Comparison of ENCODE assay signal across 18 cellular contexts in genomic region chr5:164580155-164580554, GRCh38.
DNase-seq lines count a peak whose midpoint lies in the region; ATAC-seq and TF ChIP-seq lines count a peak whose summit lies in the region.
"Had no signal": no experiment of that assay in that cellular context is flagged by ENCODE, and none has a peak within 500 bp of the region (broad histone marks: within the 10 kb centered on the region; RNA-seq: fewer than 3 reads in every experiment).

No MANE protein-coding gene starts in this region.

- peak in 1 of 2 experiments; percentile 95; a peak in 2 of 4 replicates for TF ChIP-seq EP300 in SK-N-SH (IDR thresholded peaks at IDR 0.05; ENCODE audit: borderline replicate concordance in 1 of 2, low read depth in 1 of 2, low read length in 1 of 2)

- H3K36me3 ChIP-seq in SK-N-SH (replicated peaks in 1 of 2; ENCODE audit: control insufficient read depth in 1 of 2, insufficient read depth in 2 of 2, low read length in 1 of 2), result no peaks in the 10 kb centered on the region
- H3K36me3 ChIP-seq: BLaER1 treated with 17β-estradiol and CSF1 and Interleukin-3, amounts not matched to agents 10 nM and 100 nM had no signal

- H3K4me1 ChIP-seq in SK-N-SH (ENCODE audit: control insufficient read depth in 1 of 2, insufficient read depth in 2 of 2, low read depth in 1 of 2, low read length in 1 of 2), result peaks cover 0 to 21% of the 10 kb centered on the region in 2 experiments; a peak in 2 of 4 replicates
- H3K4me1 ChIP-seq: A549; BLaER1 treated with 17β-estradiol and CSF1 and Interleukin-3, amounts not matched to agents 10 nM and 100 nM had no signal

- no peak overlapping the region for H3K4me3 Mint-ChIP-seq in activated CD8-positive, alpha-beta memory T cell treated with anti-CD3 and anti-CD28 coated beads, Interleukin-2, amount 10 ng/mL, durations not matched to agents 7 days and 5 days
- H3K4me3 Mint-ChIP-seq: B cell; CD14-positive monocyte; CD4-positive, alpha-beta memory T cell; CD4-positive, CD25-positive, alpha-beta regulatory T cell; CD8-positive, alpha-beta memory T cell had no signal

- TF ChIP-seq CTCF in C4-2B (conservative IDR thresholded peaks at IDR 0.05) (no peak), LNCaP clone FGC (IDR thresholded peaks at IDR 0.05; ENCODE audit: control insufficient read depth, extremely low read depth, insufficient read depth) (no peak), SK-N-SH (IDR thresholded peaks at IDR 0.05) (no peak), VCaP (conservative IDR thresholded peaks at IDR 0.05) (no peak)

- H3K27me3 ChIP-seq in SK-N-SH (ENCODE audit: insufficient read depth), result no peaks in the 10 kb centered on the region
- H3K27me3 ChIP-seq: BLaER1 treated with 17β-estradiol and CSF1 and Interleukin-3, amounts not matched to agents 10 nM and 100 nM had no signal

- H3K27ac ChIP-seq in C4-2B (peak overlapping the region; percentile 50; the same call in 1 of the 2 replicates), SK-N-SH (ENCODE audit: low read depth in 2 of 2, low read length in 1 of 2) (peak overlapping the region in 1 of 2 experiments; percentile 100; a peak in 2 of 4 replicates), VCaP (peak overlapping the region; percentile 91)
- H3K27ac ChIP-seq: A549; BLaER1 treated with 17β-estradiol and CSF1 and Interleukin-3, amounts not matched to agents 10 nM and 100 nM had no signal

- no peaks in the 10 kb centered on the region for H3K9me2 ChIP-seq in SK-N-SH

- peak; percentile 8 for DNase-seq in LNCaP clone FGC (ENCODE audit: low read depth)
- no peak for DNase-seq in SK-N-SH
- DNase-seq in NCI-H1105 treated with DMSO at 0.1 percent for 48 hours (lab: John Stamatoyannopoulos, UW), result no peak
- DNase-seq in activated CD8-positive, alpha-beta memory T cell treated with anti-CD3 and anti-CD28 coated beads, Interleukin-2, amount 10 ng/mL, durations not matched to agents 7 days and 5 days, result no peak
- DNase-seq: CD4-positive, alpha-beta memory T cell; CD4-positive, CD25-positive, alpha-beta regulatory T cell; CD8-positive, alpha-beta memory T cell; COR-L47; DMS79 treated with DMSO at 0.1 percent for 48 hours; GF-D8 had no signal

- no peaks in the 10 kb centered on the region for H3F3A ChIP-seq in SK-N-SH (replicated peaks; ENCODE audit: insufficient read depth)

- H3K9me3 ChIP-seq in SK-N-SH, result no peaks in the 10 kb centered on the region
- H3K9me3 ChIP-seq: A549; BLaER1 treated with 17β-estradiol and CSF1 and Interleukin-3, amounts not matched to agents 10 nM and 100 nM had no signal

- H3K9ac ChIP-seq in SK-N-SH, result no peak overlapping the region
- H3K9ac ChIP-seq: BLaER1 treated with 17β-estradiol and CSF1 and Interleukin-3, amounts not matched to agents 10 nM and 100 nM had no signal

- no peaks in the 10 kb centered on the region for H3K4me1 Mint-ChIP-seq in activated CD8-positive, alpha-beta memory T cell treated with anti-CD3 and anti-CD28 coated beads, Interleukin-2, amount 10 ng/mL, durations not matched to agents 7 days and 5 days
- H3K4me1 Mint-ChIP-seq: B cell; CD14-positive monocyte; CD4-positive, alpha-beta memory T cell; CD4-positive, CD25-positive, alpha-beta regulatory T cell; CD8-positive, alpha-beta memory T cell had no signal

- H3K36me3 Mint-ChIP-seq in activated CD8-positive, alpha-beta memory T cell treated with anti-CD3 and anti-CD28 coated beads, Interleukin-2, amount 10 ng/mL, durations not matched to agents 7 days and 5 days, result no peaks in the 10 kb centered on the region
- H3K36me3 Mint-ChIP-seq: CD14-positive monocyte; CD4-positive, alpha-beta memory T cell; CD4-positive, CD25-positive, alpha-beta regulatory T cell; CD8-positive, alpha-beta memory T cell had no signal

- WGBS in SK-N-SH (ENCODE audit: low lambda C conversion rate), result 8% methylated on average over 2 of the region's 2 CpGs

- CTCF ChIA-PET in SK-N-SH (lab: Yijun Ruan, JAX), result interaction anchor here (1.0 to 3.6 kb wide), 2 partner anchors 76 to 104 kb away, joined by 3 to 20 read pairs; no protein-coding TSS in a partner anchor
- CTCF ChIA-PET in activated CD8-positive, alpha-beta memory T cell treated with anti-CD3 and anti-CD28 coated beads, Interleukin-2, amount 10 ng/mL, durations not matched to agents 7 days and 5 days (lab: Charles Lee), result no interaction called here

- H3K27me3 Mint-ChIP-seq in activated CD8-positive, alpha-beta memory T cell treated with anti-CD3 and anti-CD28 coated beads, Interleukin-2, amount 10 ng/mL, durations not matched to agents 7 days and 5 days, result no peaks in the 10 kb centered on the region
- H3K27me3 Mint-ChIP-seq: B cell; CD4-positive, alpha-beta memory T cell; CD4-positive, CD25-positive, alpha-beta regulatory T cell; CD8-positive, alpha-beta memory T cell had no signal

- ATAC-seq in activated CD8-positive, alpha-beta memory T cell treated with anti-CD3 and anti-CD28 coated beads, Interleukin-2, amount 10 ng/mL, durations not matched to agents 7 days and 5 days, result no peak
- no peak for ATAC-seq in HG03097 (IDR thresholded peaks at IDR 0.05; ENCODE audit: low FRiP score, unreplicated experiment)
- no peak for ATAC-seq in HG03457 (IDR thresholded peaks at IDR 0.05; ENCODE audit: unreplicated experiment)
- ATAC-seq: A549 had no signal

- H3K27ac Mint-ChIP-seq in activated CD8-positive, alpha-beta memory T cell treated with anti-CD3 and anti-CD28 coated beads, Interleukin-2, amount 10 ng/mL, durations not matched to agents 7 days and 5 days, result no peak overlapping the region
- H3K27ac Mint-ChIP-seq: B cell; CD14-positive monocyte; CD4-positive, alpha-beta memory T cell; CD4-positive, CD25-positive, alpha-beta regulatory T cell; CD8-positive, alpha-beta memory T cell had no signal

- TF ChIP-seq RAD21 in SK-N-SH (IDR thresholded peaks at IDR 0.05; ENCODE audit: low read length), result peak; percentile 27; the same call in 1 of the 2 replicates

- no peaks in the 10 kb centered on the region for H3K79me2 ChIP-seq in SK-N-SH (ENCODE audit: insufficient read depth)

- H4K20me1 ChIP-seq in SK-N-SH (ENCODE audit: insufficient read depth), result no peaks in the 10 kb centered on the region
- H4K20me1 ChIP-seq: BLaER1 treated with 17β-estradiol and CSF1 and Interleukin-3, amounts not matched to agents 10 nM and 100 nM had no signal

- H3K4me3 ChIP-seq in LNCaP clone FGC (ENCODE audit: low read depth, low read length), result no peak overlapping the region
- H3K4me3 ChIP-seq in SK-N-SH (ENCODE audit: low read depth in 2 of 2, low read length in 1 of 2), result no peak overlapping the region
- H3K4me3 ChIP-seq: A549; BLaER1 treated with 17β-estradiol and CSF1 and Interleukin-3, amounts not matched to agents 10 nM and 100 nM had no signal

- POLR2A ChIA-PET in SK-N-SH (lab: Yijun Ruan, JAX), result no interaction called here

- no peak overlapping the region for H2AFZ ChIP-seq in SK-N-SH (ENCODE audit: low read depth)

- no peak overlapping the region for H3K4me2 ChIP-seq in SK-N-SH
- H3K4me2 ChIP-seq: A549; BLaER1 treated with 17β-estradiol and CSF1 and Interleukin-3, amounts not matched to agents 10 nM and 100 nM had no signal

- H3K9me3 Mint-ChIP-seq in activated CD8-positive, alpha-beta memory T cell treated with anti-CD3 and anti-CD28 coated beads, Interleukin-2, amount 10 ng/mL, durations not matched to agents 7 days and 5 days (ENCODE audit: low read depth), result peaks cover 1% of the 10 kb centered on the region

TF ChIP-seq in SK-N-SH, 30 proteins besides CTCF, POLR2A, EP300 and RAD21:
- TF ChIP-seq MXI1 (IDR thresholded peaks at IDR 0.05; ENCODE audit: low read depth, low read length), result 0 out of 2 replicates have a peak, but pooled peaks have one; percentile 16
- TF ChIP-seq EZH2phosphoT487 (IDR thresholded peaks at IDR 0.05; ENCODE audit: borderline replicate concordance, low read depth), result no peak
- no peak for TF ChIP-seq ELF1 (IDR thresholded peaks at IDR 0.05)
- no peak for TF ChIP-seq SMC3 (IDR thresholded peaks at IDR 0.05; ENCODE audit: low read depth, low read length)
- TF ChIP-seq FOXM1 (IDR thresholded peaks at IDR 0.05; ENCODE audit: low read depth), result no peak
- no peak for TF ChIP-seq RFX5 (IDR thresholded peaks at IDR 0.05; ENCODE audit: low read length)
- peak; percentile 72 for TF ChIP-seq RCOR1 (IDR thresholded peaks at IDR 0.05; ENCODE audit: low read length)
- peak; percentile 49 for TF ChIP-seq CHD2 (IDR thresholded peaks at IDR 0.05; ENCODE audit: low read length, partially characterized antibody)
- peak; percentile 51; the same call in 1 of the 2 replicates for TF ChIP-seq FOXJ3 (CRISPR knock-in tag; IDR thresholded peaks at IDR 0.05)
- peak; percentile 57 for TF ChIP-seq GATA2 (CRISPR knock-in tag; IDR thresholded peaks at IDR 0.05)
- TF ChIP-seq SIN3A (IDR thresholded peaks at IDR 0.05; ENCODE audit: borderline replicate concordance, low read depth, low read length), result no peak
